ENCODE assay signal across 31 cellular contexts in genomic region chr11:131837562-131837961, GRCh38.
"Had no signal": no experiment of that assay in that cellular context is flagged by ENCODE, and none has a peak within 500 bp of the region (broad histone marks: within the 10 kb centered on the region; RNA-seq: fewer than 3 reads in every experiment).

No MANE protein-coding gene starts in this region.

- ATAC-seq: activated CD8-positive, alpha-beta T cell treated with anti-CD3 and anti-CD28 coated beads for 36 hours; activated naive CD4-positive, alpha-beta T cell treated with anti-CD3 and anti-CD28 coated beads, Interleukin-2, amount 50 U/mL, for 72 hours; activated T-cell treated with anti-CD3 and anti-CD28 coated beads, Interleukin-2, amount 50 U/mL, for 4 hours; body of pancreas had no signal

- H3K4me1 ChIP-seq: adrenal gland, body of pancreas, breast epithelium had no signal

- H3K27ac ChIP-seq: adrenal gland, body of pancreas, brain microvascular endothelial cell, breast epithelium, VCaP had no signal

- H3K27me3 ChIP-seq: adrenal gland, body of pancreas, brain microvascular endothelial cell had no signal

- H3K9me3 ChIP-seq: adrenal gland, body of pancreas, breast epithelium had no signal

- FAIRE-seq: astrocyte, TTC549 had no signal

- H3K4me3 ChIP-seq: adrenal gland, body of pancreas, breast epithelium had no signal

- H3K36me3 ChIP-seq: adrenal gland, brain microvascular endothelial cell, breast epithelium had no signal

- DNase-seq: activated B cell treated with CpG ODN at 0.5 μM for 24 hours; activated CD4-positive, alpha-beta memory T cell treated with anti-CD3 and anti-CD28 coated beads for 36 hours; activated CD4-positive, alpha-beta T cell treated with anti-CD3 and anti-CD28 coated beads for 4 hours; activated CD4-positive, alpha-beta T cell treated with anti-CD3 and anti-CD28 coated beads, Interleukin-2, amount 10 ng/mL, durations not matched to agents 24 days and 14 days; activated CD4-positive, alpha-beta T cell treated with anti-CD3 and anti-CD28 coated beads, Interleukin-2, amount 50 U/mL, for 1 hour; activated CD4-positive, alpha-beta T cell treated with anti-CD3 and anti-CD28 coated beads, Interleukin-2, amount 50 U/mL, for 4 hours; activated CD4-positive, CD25-positive, alpha-beta regulatory T cell treated with anti-CD3 and anti-CD28 coated beads, Interleukin-2, amount 50 U/mL, for 72 hours; activated CD8-positive, alpha-beta memory T cell treated with anti-CD3 and anti-CD28 coated beads, Interleukin-2, amount 50 U/mL, for 4 hours; activated CD8-positive, alpha-beta T cell treated with anti-CD3 and anti-CD28 coated beads for 36 hours; activated effector memory CD4-positive, alpha-beta T cell treated with Interleukin-2 at 50 U/mL for 16 hours; activated gamma-delta T cell; activated naive CD4-positive, alpha-beta T cell treated with anti-CD3 and anti-CD28 coated beads, Interleukin-2, amount 50 U/mL, for 16 hours; activated naive CD4-positive, alpha-beta T cell treated with Interleukin-2 at 50 U/mL for 16 hours; activated naive CD8-positive, alpha-beta T cell treated with anti-CD3 and anti-CD28 coated beads for 36 hours; activated T-cell treated with anti-CD3 and anti-CD28 coated beads for 4 hours; activated T-cell treated with anti-CD3 and anti-CD28 coated beads, Interleukin-2, amount 50 U/mL, for 1 hour; activated T-cell treated with anti-CD3 and anti-CD28 coated beads, Interleukin-2, amount 50 U/mL, for 4 hours; adrenal gland; amniotic stem cell; aorta; body of pancreas; brain microvascular endothelial cell; central memory CD4-positive, alpha-beta T cell; T-helper 1 cell; T-helper 2 cell; T-helper 9 cell had no signal
